Comparison of ENCODE assay signal across 26 cellular contexts in the genomic region with DNA sequence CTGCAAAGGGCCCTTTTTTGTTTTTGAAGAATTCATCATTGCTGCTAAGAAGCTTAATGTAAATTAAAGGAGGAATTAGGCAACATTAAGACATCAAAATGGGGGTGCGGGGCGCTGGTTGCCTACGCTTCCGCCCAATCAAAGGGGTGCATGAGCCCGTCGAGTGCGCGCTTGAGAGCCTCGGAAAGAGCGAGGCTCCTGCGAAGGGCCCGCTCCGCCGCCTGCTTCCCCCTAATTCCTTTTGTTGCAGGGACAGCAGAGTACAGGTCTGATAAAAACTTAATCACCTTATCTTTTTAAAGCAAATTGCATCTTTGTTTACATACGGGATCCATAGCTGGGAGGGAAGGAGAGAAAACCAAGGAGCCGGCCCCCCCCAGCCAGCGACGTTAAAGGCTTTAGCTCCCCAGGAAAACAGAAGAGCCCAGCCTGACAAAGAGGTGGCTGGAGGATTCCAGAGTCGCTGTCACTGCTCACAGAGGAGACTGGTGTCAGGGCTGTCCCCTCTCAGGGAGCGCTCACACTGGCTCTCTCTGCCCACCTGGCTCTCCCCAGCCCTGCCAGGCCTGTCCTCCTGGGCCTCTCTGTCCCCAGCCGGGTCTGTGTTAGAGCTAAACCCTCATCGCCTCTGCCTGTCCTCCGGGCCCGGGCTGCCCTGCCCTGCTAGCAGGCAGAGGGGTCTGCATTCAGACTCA.
DNase-seq lines count a peak whose midpoint lies in the region; ATAC-seq, FAIRE-seq and TF ChIP-seq lines count a peak whose summit lies in the region.
"Had no signal": no experiment of that assay in that cellular context is flagged by ENCODE, and none has a peak within 500 bp of the region (broad histone marks: within the 10 kb centered on the region; RNA-seq: fewer than 3 reads in every experiment).

No MANE protein-coding gene starts in this region.

- no peaks in the 10 kb centered on the region for H3K27me3 ChIP-seq in BE2C
- H3K27me3 ChIP-seq in endodermal cell (ENCODE audit: control insufficient read depth, insufficient read depth, low read length, poor library complexity, severe bottlenecking): no peaks in the 10 kb centered on the region
- H3K27me3 ChIP-seq: SJSA1 had no signal

- TF ChIP-seq CTCF in BE2C (IDR thresholded peaks at IDR 0.05; ENCODE audit: low read depth, low read length) (no peak), D721Med (IDR thresholded peaks at IDR 0.05; ENCODE audit: insufficient read depth, missing control alignments) (no peak), endodermal cell (conservative IDR thresholded peaks at IDR 0.05) (no peak)

- no peaks in the 10 kb centered on the region for H3K36me3 Mint-ChIP-seq in endodermal cell (ENCODE audit: low read depth)

- peaks cover 24% of the 10 kb centered on the region for H3K36me3 ChIP-seq in BE2C
- H3K36me3 ChIP-seq in endodermal cell (ENCODE audit: control insufficient read depth, insufficient read depth, low read length): no peaks in the 10 kb centered on the region
- H3K36me3 ChIP-seq: HAP-1, SJSA1 had no signal

- ATAC-seq in HG03139 (IDR thresholded peaks at IDR 0.05; ENCODE audit: unreplicated experiment) (no peak), GM21526 (IDR thresholded peaks at IDR 0.05; ENCODE audit: low FRiP score, unreplicated experiment) (no peak)
- ATAC-seq: A549 had no signal

- no peak overlapping the region for H3K9ac ChIP-seq in endodermal cell (ENCODE audit: extremely low read depth, low read length, poor library complexity, severe bottlenecking)

- H3K4me1 ChIP-seq in BE2C: peaks cover 95% of the 10 kb centered on the region
- H3K4me1 ChIP-seq in endodermal cell (ENCODE audit: control insufficient read depth, insufficient read depth, low read length): peaks cover 32% of the 10 kb centered on the region
- H3K4me1 ChIP-seq: A549, HAP-1, SJSA1 had no signal

- peak overlapping the region; percentile 32 for H3K27ac Mint-ChIP-seq in endodermal cell
- H3K27ac Mint-ChIP-seq: CD14-positive monocyte; CD8-positive, alpha-beta memory T cell had no signal

- H3K4me3 ChIP-seq in BE2C (ENCODE audit: low read depth, low read length) (no peak overlapping the region), endodermal cell (ENCODE audit: low read length) (no peak overlapping the region)
- H3K4me3 ChIP-seq: A549, HAP-1, SJSA1 had no signal

- H3K27ac ChIP-seq in endodermal cell (ENCODE audit: low read depth, low read length): peak overlapping the region; percentile 41
- H3K27ac ChIP-seq: A549, SJSA1 had no signal

- WGBS in endodermal cell (ENCODE audit: insufficient coverage in 1 of 2, insufficient read length in 1 of 2), 2 experiments: 74 to 93% methylated on average over 12 to 24 of the region's 24 CpGs

- H3K9me3 ChIP-seq in BE2C (no peaks in the 10 kb centered on the region), endodermal cell (ENCODE audit: control insufficient read depth, low read length) (no peaks in the 10 kb centered on the region)
- H3K9me3 ChIP-seq: A549, HAP-1, SJSA1 had no signal

- peaks cover 47% of the 10 kb centered on the region for H3K4me1 Mint-ChIP-seq in endodermal cell
- H3K4me1 Mint-ChIP-seq: CD8-positive, alpha-beta memory T cell had no signal

- FAIRE-seq in D721Med (lab: Jason Lieb, UNC): no peak
- FAIRE-seq: A549, GM18507 had no signal

- H3K4me3 Mint-ChIP-seq in endodermal cell: no peak overlapping the region
- H3K4me3 Mint-ChIP-seq: CD14-positive monocyte; CD8-positive, alpha-beta memory T cell had no signal

- peak; percentile 48 for DNase-seq in BE2C
- peak; percentile 80 for DNase-seq in D721Med (ENCODE audit: insufficient read length, low spot score)
- DNase-seq in SK-N-DZ (ENCODE audit: low spot score): peak; percentile 59
- no peak for DNase-seq in endodermal cell
- DNase-seq in amygdala (lab: John Stamatoyannopoulos, UW): no peak
- no peak for DNase-seq in activated CD4-positive, CD25-positive, alpha-beta regulatory T cell treated with anti-CD3 and anti-CD28 coated beads, Interleukin-2, amount 50 U/mL, for 72 hours
- DNase-seq: CD8-positive, alpha-beta memory T cell; DMS153; DND-41; Karpas-422; NCI-H1092 treated with DMSO at 0.1 percent for 48 hours; NCI-H1436; NCI-H187; NCI-H2081 treated with DMSO at 0.1 percent for 48 hours; NCI-H446; NCI-H524 treated with DMSO at 0.1 percent for 48 hours; NCI-H774; Right ventricle myocardium superior; RPMI8226 had no signal

- H3K27me3 Mint-ChIP-seq in endodermal cell (ENCODE audit: insufficient read depth): no peaks in the 10 kb centered on the region
- H3K27me3 Mint-ChIP-seq: CD8-positive, alpha-beta memory T cell had no signal

- no peaks in the 10 kb centered on the region for H3K9me3 Mint-ChIP-seq in endodermal cell
- H3K9me3 Mint-ChIP-seq: CD14-positive monocyte; CD8-positive, alpha-beta memory T cell had no signal

Comparison
In these comparisons a context has a peak if more than half of its experiments do, and no peak if none do; other contexts are left out.
1. DNase-seq: peak in BE2C (single experiment), D721Med (single experiment) and SK-N-DZ (single experiment); none in endodermal cell (single experiment), amygdala (0 of 56) and activated CD4-positive, CD25-positive, alpha-beta regulatory T cell treated with anti-CD3 and anti-CD28 coated beads, Interleukin-2, amount 50 U/mL, for 72 hours (single experiment).